1 cellular context compared by ENCODE assay signal in the genomic region with DNA sequence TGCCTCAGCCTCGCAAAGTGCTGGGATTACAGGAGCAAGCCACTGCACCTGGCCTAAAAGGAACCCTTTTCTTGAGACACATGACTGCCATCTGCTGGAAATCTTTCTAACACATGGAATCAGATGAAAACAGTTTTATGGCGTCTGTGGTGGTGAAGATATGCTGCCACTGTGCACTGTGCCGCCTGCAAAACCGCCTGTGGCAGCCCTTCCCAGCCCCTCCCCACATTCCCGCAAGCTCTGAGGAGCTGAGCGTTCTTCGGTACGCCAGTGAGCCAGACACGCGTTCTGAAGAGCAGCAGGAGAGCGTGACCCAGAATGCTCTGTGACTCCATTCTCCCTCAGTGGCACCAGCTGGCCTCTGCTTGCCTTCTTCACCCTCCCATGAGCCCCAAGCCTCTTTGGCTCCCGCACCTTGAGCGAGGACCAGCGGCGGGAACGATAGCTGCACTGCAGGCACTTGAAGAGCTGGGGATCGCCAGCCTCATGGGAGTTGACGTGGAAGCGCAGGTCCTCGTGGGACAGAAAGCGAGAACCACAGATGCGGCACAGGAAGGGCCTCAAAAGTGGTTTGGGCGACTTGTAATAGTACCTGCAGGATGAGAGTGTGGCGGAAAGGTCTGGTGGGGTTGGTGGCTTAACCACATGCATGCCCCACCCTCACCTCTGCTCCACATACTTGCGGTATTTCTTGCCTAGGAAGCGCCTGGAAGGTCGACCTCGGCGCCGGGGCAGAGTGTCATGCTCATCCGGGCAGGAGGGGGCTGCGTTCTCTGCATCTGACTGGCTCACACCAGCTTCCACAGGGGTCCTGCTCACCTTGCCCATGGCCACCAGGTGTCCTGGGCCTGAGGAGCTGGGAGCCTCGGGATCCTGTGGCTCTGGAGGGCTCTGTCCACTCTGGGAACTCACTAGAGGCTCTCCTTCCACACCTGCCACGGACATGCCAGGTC.
TF ChIP-seq lines count a peak whose summit lies in the region.

No MANE protein-coding gene starts in this region.

TF ChIP-seq in endothelial cell of umbilical vein, 7 proteins besides CTCF, POLR2A, EP300 and RAD21:
- TF ChIP-seq, protein P1, sequence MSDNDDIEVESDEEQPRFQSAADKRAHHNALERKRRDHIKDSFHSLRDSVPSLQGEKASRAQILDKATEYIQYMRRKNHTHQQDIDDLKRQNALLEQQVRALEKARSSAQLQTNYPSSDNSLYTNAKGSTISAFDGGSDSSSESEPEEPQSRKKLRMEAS (IDR thresholded peaks at IDR 0.05; ENCODE audit: insufficient read depth, insufficient read length): no peak
- no peak for TF ChIP-seq MYC (IDR thresholded peaks at IDR 0.05; ENCODE audit: low read depth, low read length)
- TF ChIP-seq EZH2 (IDR thresholded peaks at IDR 0.05; ENCODE audit: borderline replicate concordance, low read depth, low read length, severe bottlenecking): no peak
- TF ChIP-seq JUN (IDR thresholded peaks at IDR 0.05; ENCODE audit: borderline replicate concordance, insufficient read depth, insufficient read length, low read depth): no peak
- no peak for TF ChIP-seq FOS (IDR thresholded peaks at IDR 0.05; ENCODE audit: borderline replicate concordance, insufficient read depth, low read length)
- no peak for TF ChIP-seq POLR2AphosphoS5 (IDR thresholded peaks at IDR 0.05; ENCODE audit: insufficient read depth, low read depth, low read length)
- no peak for TF ChIP-seq GATA2 (IDR thresholded peaks at IDR 0.05; ENCODE audit: insufficient read depth, insufficient read length, low read depth, low read length)
